9 cellular contexts compared by ENCODE assay signal in the genomic region with DNA sequence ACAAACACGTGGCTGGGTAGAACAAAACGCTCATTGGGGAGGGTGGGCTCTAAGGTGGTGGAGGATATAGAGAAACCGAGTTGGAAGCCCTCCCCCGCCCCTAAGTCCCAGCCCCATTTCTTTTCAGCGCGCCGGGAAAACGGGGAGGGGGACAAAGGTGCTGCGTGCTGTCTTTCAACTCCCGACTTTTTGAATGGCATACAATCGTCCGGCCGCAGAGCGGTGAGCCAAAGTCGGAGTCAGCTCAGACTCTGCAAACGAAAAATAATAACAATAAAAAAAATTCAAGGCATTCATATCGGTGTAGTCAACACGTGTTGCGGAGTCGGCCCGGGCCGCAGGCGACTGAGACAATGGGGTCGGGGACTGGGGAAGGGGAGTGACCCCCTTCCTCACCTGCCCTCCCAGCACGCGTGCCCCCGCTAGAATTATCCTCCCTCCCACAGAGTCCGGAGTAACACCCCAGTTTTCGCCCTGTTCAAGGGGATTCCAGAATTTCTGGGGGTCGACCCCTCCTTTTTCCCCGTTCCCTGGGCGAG. TPM values are rescaled to one million over a fixed set of nuclear protein-coding genes. Genes with fewer than 3 reads are reported as not detected.
DNase-seq lines count a peak whose midpoint lies in the region; ATAC-seq and TF ChIP-seq lines count a peak whose summit lies in the region.
"Had no signal": no experiment of that assay in that cellular context is flagged by ENCODE, and none has a peak within 500 bp of the region (broad histone marks: within the 10 kb centered on the region; RNA-seq: fewer than 3 reads in every experiment).

No MANE protein-coding gene starts in this region.

- H3K4me1 ChIP-seq in ES-I3 (ENCODE audit: insufficient read depth, low read length), result peaks cover 30% of the 10 kb centered on the region

- H3K9ac ChIP-seq in ES-I3 (ENCODE audit: low read depth, low read length) (peak overlapping the region; percentile 92), neural cell (ENCODE audit: low read length) (peak overlapping the region; percentile 93)

- in situ Hi-C loops in brain microvascular endothelial cell (cut with HindIII; ENCODE audit: low pct_ligation_motif_present, low sequenced_read_pairs), result no loop called here

- TF ChIP-seq CTCF in brain microvascular endothelial cell (IDR thresholded peaks at IDR 0.05; ENCODE audit: low read depth, low read length, missing control alignments), result no peak
- no peak for TF ChIP-seq CTCF in neural cell (IDR thresholded peaks at IDR 0.05; ENCODE audit: poor library complexity, severe bottlenecking)

- H3K36me3 ChIP-seq in ES-I3 (ENCODE audit: insufficient read depth, low read length), result no peaks in the 10 kb centered on the region
- H3K36me3 ChIP-seq in brain microvascular endothelial cell (replicated peaks), result no peaks in the 10 kb centered on the region
- H3K36me3 ChIP-seq in neural cell (ENCODE audit: insufficient read depth, low read length), result no peaks in the 10 kb centered on the region
- H3K36me3 ChIP-seq: tibial nerve had no signal

- no peaks in the 10 kb centered on the region for H3K9me2 ChIP-seq in neural cell (ENCODE audit: insufficient read depth, low read length)

- no peak for TF ChIP-seq RAD21 in neural cell (conservative IDR thresholded peaks at IDR 0.05)

- TF ChIP-seq EP300 in neural cell (conservative IDR thresholded peaks at IDR 0.05; ENCODE audit: poor library complexity, severe bottlenecking), result no peak

- H4K20me1 ChIP-seq in neural cell (ENCODE audit: insufficient read depth), result peaks cover 3% of the 10 kb centered on the region

- ATAC-seq in GM19455 (IDR thresholded peaks at IDR 0.05; ENCODE audit: unreplicated experiment), result no peak

- peaks cover 14% of the 10 kb centered on the region for H3K27me3 ChIP-seq in brain microvascular endothelial cell (replicated peaks)
- no peaks in the 10 kb centered on the region for H3K27me3 ChIP-seq in neural cell (ENCODE audit: insufficient read depth, low read depth, low read length)

- H3K4me2 ChIP-seq in neural cell (ENCODE audit: low read length), result peak overlapping the region; percentile 73

- peak overlapping the region; percentile 76 for H3K4me3 ChIP-seq in Jurkat, Clone E6-1 (ENCODE audit: low read length)
- H3K4me3 ChIP-seq in brain microvascular endothelial cell (ENCODE audit: low read depth, low read length) (peak overlapping the region; percentile 93), neural cell (ENCODE audit: low read length) (peak overlapping the region; percentile 92)
- H3K4me3 ChIP-seq: tibial nerve had no signal

- H3K27ac ChIP-seq in brain microvascular endothelial cell (peak overlapping the region; percentile 10), neural cell (ENCODE audit: low read length) (peak overlapping the region; percentile 95)
- H3K27ac ChIP-seq: tibial nerve, VCaP had no signal

- H3F3A ChIP-seq in neural cell (ENCODE audit: insufficient read depth, low read length, poor library complexity, severe bottlenecking), result peaks cover 2% of the 10 kb centered on the region

- DNase-seq in Jurkat, Clone E6-1 (ENCODE audit: low read depth, low spot score), result no peak
- no peak for DNase-seq in brain microvascular endothelial cell
- no peak for DNase-seq in Kasumi-1 (lab: John Stamatoyannopoulos, UW)
- DNase-seq in Ammon's horn (ENCODE audit: low spot score), result no peak

- peaks cover 39% of the 10 kb centered on the region for H3K79me2 ChIP-seq in neural cell (replicated peaks; ENCODE audit: insufficient read depth, low read length)

- no peaks in the 10 kb centered on the region for H3K9me3 ChIP-seq in ES-I3 (ENCODE audit: control insufficient read depth, insufficient read depth, low read length)
- H3K9me3 ChIP-seq in neural cell (ENCODE audit: low read length), result no peaks in the 10 kb centered on the region
- H3K9me3 ChIP-seq: tibial nerve had no signal

- H2AFZ ChIP-seq in neural cell (ENCODE audit: low read depth, low read length), result peak overlapping the region; percentile 80

TF ChIP-seq in neural cell, 6 proteins besides CTCF, POLR2A, EP300 and RAD21:
- TF ChIP-seq EZH2 (IDR thresholded peaks at IDR 0.05; ENCODE audit: borderline replicate concordance, insufficient read depth, low read length, poor library complexity, severe bottlenecking) (no peak), MXI1 (conservative IDR thresholded peaks at IDR 0.05; ENCODE audit: poor library complexity, severe bottlenecking) (peak; percentile 75)

RNA-seq across cellular contexts. Expression of a gene that starts 1.8 kb away (rescaled TPM):
- 29.5 TPM for polyA plus RNA-seq in Jurkat, Clone E6-1 (2012; ENCODE audit: insufficient read depth, insufficient read length)
- polyA plus RNA-seq in neural cell, result 13.0 and 13.9 TPM in 2 replicates
- 33.8 and 40.7 TPM in 2 replicates for polyA minus RNA-seq in neural cell

RNA-seq across cellular contexts. Expression of a gene that starts 27.0 kb away (rescaled TPM):
- not detected for polyA plus RNA-seq in Jurkat, Clone E6-1 (2012; ENCODE audit: insufficient read depth, insufficient read length)
- polyA plus RNA-seq in neural cell, result not detected in 2 replicates
- polyA minus RNA-seq in neural cell, result not detected in 2 replicates

RNA-seq across cellular contexts. Expression of a gene that starts 50.8 kb away (rescaled TPM):
- polyA plus RNA-seq in Jurkat, Clone E6-1 (2012; ENCODE audit: insufficient read depth, insufficient read length), result 176 TPM
- polyA plus RNA-seq in neural cell, result 171 and 223 TPM in 2 replicates
- polyA minus RNA-seq in neural cell, result 83.0 and 85.9 TPM in 2 replicates
